In genomic region chr1:201023517-201023902, GRCh38 we compare ENCODE assay signal across 7 cellular contexts. TPM values are rescaled to one million over a fixed set of nuclear protein-coding genes. Genes with fewer than 3 reads are reported as not detected.
DNase-seq lines count a peak whose midpoint lies in the region; ATAC-seq and TF ChIP-seq lines count a peak whose summit lies in the region.

Gene KIF21B (minus strand): TSS chr1:201023714. CDS start chr1:201023383, 331 bp downstream.

- H3K27ac ChIP-seq in WERI-Rb-1 (peak within 1 kb of the TSS; percentile 98), breast epithelium (peak within 1 kb of the TSS in 1 of 2 donors; percentile 55)

- H3K4me3 ChIP-seq in WERI-Rb-1 (ENCODE audit: low read depth, low read length) = peak within 1 kb of the TSS; percentile 70
- H3K4me3 ChIP-seq in breast epithelium = peak within 1 kb of the TSS; percentile 48 to 84 (median 59)
- peak within 1 kb of the TSS; percentile 52 for H3K4me3 ChIP-seq in kidney epithelial cell (ENCODE audit: low read depth, low read length)

- TF ChIP-seq CTCF in WERI-Rb-1 (IDR thresholded peaks at IDR 0.05; ENCODE audit: low read depth, low read length) (no peak), breast epithelium (IDR thresholded peaks at IDR 0.05) (no peak), kidney epithelial cell (IDR thresholded peaks at IDR 0.05; ENCODE audit: insufficient read depth, low read length, poor library complexity, severe bottlenecking) (no peak)

- peak; percentile 62 for ATAC-seq in GM18511 (IDR thresholded peaks at IDR 0.05; ENCODE audit: unreplicated experiment)
- peak; percentile 41 for ATAC-seq in HG02938 (IDR thresholded peaks at IDR 0.05; ENCODE audit: unreplicated experiment)

- H3K4me1 ChIP-seq in breast epithelium = no peaks in the 10 kb centered on the region

- H3K36me3 ChIP-seq in WERI-Rb-1 (peaks cover 29% of the 10 kb centered on the region), breast epithelium (no peaks in the 10 kb centered on the region), kidney epithelial cell (ENCODE audit: control insufficient read depth, insufficient read depth, low read length) (no peaks in the 10 kb centered on the region)

- TF ChIP-seq POLR2A in breast epithelium (IDR thresholded peaks at IDR 0.05) = no peak

- intact Hi-C loops in breast epithelium (cut with DNase I; ENCODE audit: low total_unique reads) = no loop called here

- no peaks in the 10 kb centered on the region for H3K27me3 ChIP-seq in WERI-Rb-1 (ENCODE audit: insufficient read depth, low read depth, severe bottlenecking)
- H3K27me3 ChIP-seq in breast epithelium = no peaks in the 10 kb centered on the region
- no peaks in the 10 kb centered on the region for H3K27me3 ChIP-seq in kidney epithelial cell (ENCODE audit: control insufficient read depth, insufficient read depth, low read length)

- DNase-seq in NCI-H2029 (lab: John Stamatoyannopoulos, UW) (peak; percentile 80), WERI-Rb-1 (peak; percentile 100), breast epithelium (ENCODE audit: low spot score in 2 of 2) (peak in 1 of 2 donors; percentile 56), kidney epithelial cell (ENCODE audit: low read depth) (no peak)
- peak; percentile 66 to 89 (median 81) for DNase-seq in stimulated activated CD4-positive, alpha-beta T cell treated with anti-CD3 and anti-CD28 coated beads, Interleukin-1b, Interleukin-23, amount 100 ng/mL, for 24 hours (ENCODE audit: low read depth in 4 of 4, low spot score in 1 of 4)

- no peaks in the 10 kb centered on the region for H3K9me3 ChIP-seq in WERI-Rb-1 (ENCODE audit: severe bottlenecking)
- no peaks in the 10 kb centered on the region for H3K9me3 ChIP-seq in breast epithelium

RNA-seq across cellular contexts. Expression of gene KIF21B, which starts in this region (rescaled TPM):
- total RNA-seq in breast epithelium = 1 to 10 TPM in 2 of 3 donors, under 1 TPM in 1; 0.96 to 2.6 (median 1.3) TPM
- 17.6 and 18.4 TPM in 2 replicates for total RNA-seq in kidney epithelial cell
